In the genomic region with DNA sequence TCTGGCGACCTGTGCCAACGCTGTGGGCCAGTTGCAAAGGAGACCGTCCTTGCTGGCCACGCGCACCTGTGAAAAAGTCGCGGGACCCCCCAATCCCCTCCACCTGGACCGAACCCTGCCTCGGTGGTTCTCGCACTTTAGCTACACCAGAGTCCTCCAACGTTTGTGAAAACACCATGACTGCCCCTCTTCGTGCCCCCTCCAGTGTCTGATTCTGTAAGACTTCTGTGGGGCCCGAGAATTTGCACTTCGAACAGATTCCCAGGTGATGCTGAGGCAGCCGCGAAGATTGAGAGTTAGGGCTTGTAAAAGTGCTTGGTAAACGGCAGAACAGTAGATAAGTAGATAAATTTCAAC, we compare ENCODE assay signal across 8 cellular contexts.
A peak's percentile ranks its signal among the peaks of the same experiment; 100 is the strongest.
DNase-seq lines count a peak whose midpoint lies in the region; ATAC-seq, FAIRE-seq and TF ChIP-seq lines count a peak whose summit lies in the region.

No MANE protein-coding gene starts in this region.

- no peak for FAIRE-seq in HTR-8/SVneo (lab: Jason Lieb, UNC)

- H3K4me1 ChIP-seq in lower lobe of right lung = peaks cover 16% of the 10 kb centered on the region
- peaks cover 34% of the 10 kb centered on the region for H3K4me1 ChIP-seq in testis

- H3K27me3 ChIP-seq in lower lobe of right lung (ENCODE audit: low read depth) (no peaks in the 10 kb centered on the region), testis (no peaks in the 10 kb centered on the region)

- peaks cover 42% of the 10 kb centered on the region for H3K27me3 Mint-ChIP-seq in activated CD4-positive, alpha-beta T cell treated with anti-CD3 and anti-CD28 coated beads, Interleukin-2, amount 10 ng/mL, durations not matched to agents 24 days and 14 days
- no peaks in the 10 kb centered on the region for H3K27me3 Mint-ChIP-seq in MCF 10A (ENCODE audit: insufficient read depth, unreplicated experiment)

- H3K4me3 ChIP-seq in lower lobe of right lung = peak overlapping the region; percentile 71
- peak overlapping the region; percentile 87 to 93 for H3K4me3 ChIP-seq in testis

- H3K4me1 Mint-ChIP-seq in activated CD4-positive, alpha-beta T cell treated with anti-CD3 and anti-CD28 coated beads, Interleukin-2, amount 10 ng/mL, durations not matched to agents 24 days and 14 days = peaks cover 11% of the 10 kb centered on the region
- peaks cover 14% of the 10 kb centered on the region for H3K4me1 Mint-ChIP-seq in MCF 10A (ENCODE audit: insufficient read depth, unreplicated experiment)

- BruUV-seq in MCF 10A (replicated peaks; lab: Mats Ljungman, UMichigan) = no TSS peak

- CTCF ChIA-PET in MCF 10A (lab: Yijun Ruan, JAX) = interaction anchor here (1.3 to 1.8 kb wide), 2 partner anchors 9 to 121 kb away, joined by 6 to 8 read pairs; no protein-coding TSS in a partner anchor

- WGBS in testis, 2 donors = 25 to 26% methylated on average over 17 of the region's 17 CpGs

- intact Hi-C loops in activated CD4-positive, alpha-beta T cell treated with anti-CD3 and anti-CD28 coated beads, Interleukin-2, amount 10 ng/mL, durations not matched to agents 24 days and 14 days (cut with micrococcal nuclease) = loop anchor here (5.0 to 10.0 kb wide), 2 partner anchors 105 to 698 kb away; a partner anchor contains a TSS
- intact Hi-C loops in MCF 10A (cut with micrococcal nuclease) (loop anchor here (2.0 to 5.0 kb wide), 3 partner anchors 70 to 210 kb away; no protein-coding TSS in a partner anchor), lower lobe of right lung (cut with DNase I) (no loop called here), testis (cut with DNase I; ENCODE audit: low total_unique reads) (no loop called here)

- H3K9me3 Mint-ChIP-seq in activated CD4-positive, alpha-beta T cell treated with anti-CD3 and anti-CD28 coated beads, Interleukin-2, amount 10 ng/mL, durations not matched to agents 24 days and 14 days = no peaks in the 10 kb centered on the region
- no peaks in the 10 kb centered on the region for H3K9me3 Mint-ChIP-seq in MCF 10A (ENCODE audit: unreplicated experiment)

- DNase-seq in activated CD4-positive, alpha-beta T cell treated with anti-CD3 and anti-CD28 coated beads, Interleukin-2, amount 10 ng/mL, durations not matched to agents 24 days and 14 days = no peak
- DNase-seq in activated CD4-positive, alpha-beta T cell treated with anti-CD3 and anti-CD28 coated beads, Interleukin-2, amount 50 U/mL, for 48 hours = no peak
- DNase-seq in MCF 10A (ENCODE audit: unreplicated experiment) = no peak
- no peak for DNase-seq in lower lobe of right lung
- no peak for DNase-seq in testis
- DNase-seq in HTR-8/SVneo (ENCODE audit: insufficient read length, low spot score) = no peak
- DNase-seq in CD1c-positive myeloid dendritic cell (ENCODE audit: extremely low spot score) = no peak
- DNase-seq in HUDEP-2 (lab: John Stamatoyannopoulos, UW; ENCODE audit: unreplicated experiment in 76 of 76) = no peak

- TF ChIP-seq POLR2A in testis (IDR thresholded peaks at IDR 0.05) = no peak

- TF ChIP-seq CTCF in MCF 10A (IDR thresholded peaks at IDR 0.05; ENCODE audit: unreplicated experiment) (no peak), lower lobe of right lung (IDR thresholded peaks at IDR 0.05) (no peak), testis (IDR thresholded peaks at IDR 0.05) (no peak)

- H3K9me3 ChIP-seq in lower lobe of right lung (no peaks in the 10 kb centered on the region), testis (no peaks in the 10 kb centered on the region)

- peak overlapping the region; percentile 98 for H3K27ac ChIP-seq in lower lobe of right lung
- peak overlapping the region; percentile 75 to 97 for H3K27ac ChIP-seq in testis

- peak overlapping the region; percentile 76 for H3K4me3 Mint-ChIP-seq in activated CD4-positive, alpha-beta T cell treated with anti-CD3 and anti-CD28 coated beads, Interleukin-2, amount 10 ng/mL, durations not matched to agents 24 days and 14 days
- H3K4me3 Mint-ChIP-seq in MCF 10A (ENCODE audit: unreplicated experiment) = peak overlapping the region; percentile 51

- no peaks in the 10 kb centered on the region for H3K36me3 ChIP-seq in lower lobe of right lung
- H3K36me3 ChIP-seq in testis (ENCODE audit: low read depth, missing control alignments) = no peaks in the 10 kb centered on the region

- no peak for ATAC-seq in lower lobe of right lung

- H3K27ac Mint-ChIP-seq in activated CD4-positive, alpha-beta T cell treated with anti-CD3 and anti-CD28 coated beads, Interleukin-2, amount 10 ng/mL, durations not matched to agents 24 days and 14 days = no peak overlapping the region
- H3K27ac Mint-ChIP-seq in MCF 10A (ENCODE audit: low read depth, unreplicated experiment) = no peak overlapping the region

- POLR2A ChIA-PET in MCF 10A (lab: Yijun Ruan, JAX) = interaction anchor here (1.4 to 1.5 kb wide), 4 partner anchors 20 to 266 kb away, joined by 3 to 4 read pairs (median 4); no protein-coding TSS in a partner anchor

- no peaks in the 10 kb centered on the region for H3K36me3 Mint-ChIP-seq in activated CD4-positive, alpha-beta T cell treated with anti-CD3 and anti-CD28 coated beads, Interleukin-2, amount 10 ng/mL, durations not matched to agents 24 days and 14 days (ENCODE audit: low read depth)
- no peaks in the 10 kb centered on the region for H3K36me3 Mint-ChIP-seq in MCF 10A (ENCODE audit: insufficient read depth, unreplicated experiment)

Comparison
In these comparisons a context has a peak if more than half of its experiments do, and no peak if none do; other contexts are left out.
1. intact Hi-C loops: an anchor here in activated CD4-positive, alpha-beta T cell treated with anti-CD3 and anti-CD28 coated beads, Interleukin-2, amount 10 ng/mL, durations not matched to agents 24 days and 14 days (5.0 to 10.0 kb wide) and MCF 10A (2.0 to 5.0 kb wide); none called in lower lobe of right lung and testis.